1 cellular context compared by ENCODE assay signal in genomic region chr9:129929467-129930125, GRCh38.
TF ChIP-seq lines count a peak whose summit lies in the region.

No MANE protein-coding gene starts in this region.

TF ChIP-seq in GM12878, 131 proteins besides CTCF, POLR2A, EP300 and RAD21 (continued from another document):
- TF ChIP-seq USF1 (IDR thresholded peaks at IDR 0.05; ENCODE audit: borderline replicate concordance, extremely low read length, insufficient read depth, low read depth, low read length): no peak
- no peak for TF ChIP-seq ASH2L (IDR thresholded peaks at IDR 0.05; ENCODE audit: borderline replicate concordance, low read depth)
- 0 out of 3 replicates have a peak, but pooled peaks have one; percentile 7 for TF ChIP-seq POU2F2 (IDR thresholded peaks at IDR 0.05; ENCODE audit: borderline replicate concordance, low read depth, low read length)
- TF ChIP-seq MYC (IDR thresholded peaks at IDR 0.05; ENCODE audit: insufficient read depth, insufficient read length, insufficient replicate concordance, low read length, severe bottlenecking): no peak
- TF ChIP-seq IKZF1 (conservative IDR thresholded peaks at IDR 0.05): no peak
- no peak for TF ChIP-seq ZNF384 (IDR thresholded peaks at IDR 0.05; ENCODE audit: borderline replicate concordance, low read depth, low read length)
- no peak for TF ChIP-seq SIX5 (IDR thresholded peaks at IDR 0.05; ENCODE audit: low read depth, low read length, severe bottlenecking)
- TF ChIP-seq ZNF207 (IDR thresholded peaks at IDR 0.05; ENCODE audit: borderline replicate concordance): no peak
- TF ChIP-seq TAF1 (IDR thresholded peaks at IDR 0.05; ENCODE audit: borderline replicate concordance, low read depth, low read length): no peak
- no peak for TF ChIP-seq STAT3 (IDR thresholded peaks at IDR 0.05; ENCODE audit: low read depth, low read length)
- TF ChIP-seq RBBP5 (conservative IDR thresholded peaks at IDR 0.05): no peak
- no peak for TF ChIP-seq SMC3 (IDR thresholded peaks at IDR 0.05; ENCODE audit: borderline replicate concordance, low read length)
- TF ChIP-seq BHLHE40 (IDR thresholded peaks at IDR 0.05; ENCODE audit: borderline replicate concordance in 1 of 2, low read depth in 2 of 2, low read length in 1 of 2): no peak
- no peak for TF ChIP-seq CHD1 (IDR thresholded peaks at IDR 0.05; ENCODE audit: low read depth, low read length)
- no peak for TF ChIP-seq CEBPB (IDR thresholded peaks at IDR 0.05; ENCODE audit: borderline replicate concordance in 1 of 2, low read depth in 2 of 2, low read length in 2 of 2)
- TF ChIP-seq DPF2 (IDR thresholded peaks at IDR 0.05): no peak
- TF ChIP-seq SIN3A (IDR thresholded peaks at IDR 0.05; ENCODE audit: low read depth, low read length): no peak
- TF ChIP-seq ZNF687 (IDR thresholded peaks at IDR 0.05): no peak
- TF ChIP-seq ETV6 (conservative IDR thresholded peaks at IDR 0.05 in 1 of 2, IDR thresholded peaks at IDR 0.05 in 1 of 2; ENCODE audit: borderline replicate concordance in 1 of 2, low read depth in 1 of 2): no peak
- no peak for TF ChIP-seq RFX5 (IDR thresholded peaks at IDR 0.05; ENCODE audit: low read depth, low read length)
- peak; percentile 76 for TF ChIP-seq POLR2AphosphoS5 (IDR thresholded peaks at IDR 0.05; ENCODE audit: low read length)
